In the genomic region with DNA sequence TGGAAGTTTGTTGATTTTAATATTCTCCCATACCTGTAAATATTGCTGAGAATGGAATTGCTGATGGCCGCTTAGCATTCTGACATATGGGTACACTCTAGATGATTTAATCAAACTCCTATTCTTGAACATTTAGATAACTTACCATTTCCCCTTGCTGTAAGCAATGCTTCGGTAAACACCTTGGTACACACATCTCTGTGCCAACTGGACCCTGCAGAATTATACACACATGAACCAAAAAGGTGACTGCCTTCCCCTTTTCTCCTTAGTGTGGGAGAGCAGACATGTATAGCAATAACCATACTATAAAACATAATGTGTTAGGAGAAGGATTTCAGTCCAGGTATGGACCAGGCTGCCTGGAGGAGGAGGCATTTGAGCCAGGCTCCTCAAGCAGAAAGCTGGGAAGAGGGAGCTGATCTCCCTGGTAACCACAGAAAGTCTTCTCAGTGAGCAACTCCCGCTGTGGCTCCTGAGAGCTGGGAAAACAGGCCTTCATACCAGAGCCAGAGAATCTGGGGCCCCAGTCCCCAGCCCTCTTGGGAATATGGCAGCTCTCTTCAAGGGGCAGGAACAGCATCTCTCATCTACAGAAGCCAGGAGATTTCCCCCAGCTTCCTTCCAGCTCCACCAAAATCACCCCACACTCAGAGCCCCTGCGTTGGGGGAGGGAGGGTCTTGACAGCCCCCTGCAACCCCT, we compare ENCODE assay signal across 9 cellular contexts. TPM values are rescaled to one million over a fixed set of nuclear protein-coding genes. Genes with fewer than 3 reads are reported as not detected.
DNase-seq lines count a peak whose midpoint lies in the region; ATAC-seq and TF ChIP-seq lines count a peak whose summit lies in the region.
"Had no signal": no experiment of that assay in that cellular context is flagged by ENCODE, and none has a peak within 500 bp of the region (broad histone marks: within the 10 kb centered on the region; RNA-seq: fewer than 3 reads in every experiment).

No MANE protein-coding gene starts in this region.

- H3K27me3 ChIP-seq in MG63 (no peaks in the 10 kb centered on the region), mucosa of rectum (ENCODE audit: control insufficient read depth in 2 of 2, insufficient read depth in 2 of 2, low read length in 2 of 2) (no peaks in the 10 kb centered on the region), upper lobe of right lung (no peaks in the 10 kb centered on the region)

- H2AFZ ChIP-seq in OCI-LY7 (ENCODE audit: low read length) = no peak overlapping the region

- peaks cover 0 to 8% of the 10 kb centered on the region in 2 donors for H3K4me1 ChIP-seq in mucosa of rectum (ENCODE audit: control insufficient read depth in 2 of 2, insufficient read depth in 2 of 2, low read length in 2 of 2)
- peaks cover 37% of the 10 kb centered on the region for H3K4me1 ChIP-seq in upper lobe of right lung
- no peaks in the 10 kb centered on the region for H3K4me1 ChIP-seq in OCI-LY7 (ENCODE audit: insufficient read depth, low read length, poor library complexity, severe bottlenecking)

- peaks cover 27% of the 10 kb centered on the region for H3K4me1 Mint-ChIP-seq in stimulated activated effector memory CD8-positive, alpha-beta T cell treated with anti-CD3 and anti-CD28 coated beads, Interleukin-12 subunit alpha, Interleukin-12 subunit beta, amount 100 ng/mL, for 72 hours

- no peak overlapping the region for H3K27ac Mint-ChIP-seq in stimulated activated effector memory CD8-positive, alpha-beta T cell treated with anti-CD3 and anti-CD28 coated beads, Interleukin-12 subunit alpha, Interleukin-12 subunit beta, amount 100 ng/mL, for 72 hours

- H3K36me3 Mint-ChIP-seq in stimulated activated effector memory CD8-positive, alpha-beta T cell treated with anti-CD3 and anti-CD28 coated beads, Interleukin-12 subunit alpha, Interleukin-12 subunit beta, amount 100 ng/mL, for 72 hours = no peaks in the 10 kb centered on the region

- H3K4me3 Mint-ChIP-seq in stimulated activated effector memory CD8-positive, alpha-beta T cell treated with anti-CD3 and anti-CD28 coated beads, Interleukin-12 subunit alpha, Interleukin-12 subunit beta, amount 100 ng/mL, for 72 hours = no peak overlapping the region

- CTCF ChIA-PET in OCI-LY7 (lab: Charles Lee; ENCODE audit: unreplicated experiment) = no interaction called here

- no peak overlapping the region for H3K4me2 ChIP-seq in OCI-LY7 (ENCODE audit: low read length)

- no peaks in the 10 kb centered on the region for H4K20me1 ChIP-seq in OCI-LY7 (ENCODE audit: insufficient read depth, low read length)

- no TSS peak for BruUV-seq in OCI-LY7 (replicated peaks; lab: Mats Ljungman, UMichigan)

- no peaks in the 10 kb centered on the region for H3K79me2 ChIP-seq in OCI-LY7 (ENCODE audit: insufficient read depth, low read depth, low read length)

- H3K27ac ChIP-seq in mucosa of rectum (ENCODE audit: low read depth in 2 of 2, low read length in 2 of 2) (peak overlapping the region; percentile 57 to 66), upper lobe of right lung (peak overlapping the region; percentile 82), OCI-LY7 (ENCODE audit: low read depth, low read length, poor library complexity, severe bottlenecking) (no peak overlapping the region)
- H3K27ac ChIP-seq: WERI-Rb-1 had no signal

- H3K4me3 ChIP-seq in MG63 = no peak overlapping the region
- peak overlapping the region; percentile 28 for H3K4me3 ChIP-seq in epithelial cell of proximal tubule (ENCODE audit: low read depth, low read length)
- no peak overlapping the region for H3K4me3 ChIP-seq in mucosa of rectum (ENCODE audit: low read length in 2 of 2)
- H3K4me3 ChIP-seq in upper lobe of right lung = no peak overlapping the region
- H3K4me3 ChIP-seq in OCI-LY7 (ENCODE audit: low read depth, low read length, poor library complexity, severe bottlenecking) = no peak overlapping the region

- H3K9me2 ChIP-seq in OCI-LY7 (ENCODE audit: insufficient read depth, low read length) = no peaks in the 10 kb centered on the region

- intact Hi-C loops in upper lobe of right lung (cut with DNase I) (no loop called here), OCI-LY7 (cut with micrococcal nuclease; ENCODE audit: unreplicated experiment) (no loop called here)

- TF ChIP-seq CTCF in epithelial cell of proximal tubule (conservative IDR thresholded peaks at IDR 0.05; ENCODE audit: low read depth, low read length) = no peak
- no peak for TF ChIP-seq CTCF in upper lobe of right lung (IDR thresholded peaks at IDR 0.05)
- no peak for TF ChIP-seq CTCF in OCI-LY7 (conservative IDR thresholded peaks at IDR 0.05; ENCODE audit: low read length)

- H3K9me3 ChIP-seq in MG63 (no peaks in the 10 kb centered on the region), mucosa of rectum (ENCODE audit: control insufficient read depth in 2 of 2, low read length in 2 of 2) (no peaks in the 10 kb centered on the region), upper lobe of right lung (no peaks in the 10 kb centered on the region), OCI-LY7 (ENCODE audit: low read length) (no peaks in the 10 kb centered on the region)

- H3K36me3 ChIP-seq in MG63 (no peaks in the 10 kb centered on the region), mucosa of rectum (ENCODE audit: control insufficient read depth in 2 of 2, insufficient read depth in 2 of 2, low read length in 2 of 2) (no peaks in the 10 kb centered on the region), upper lobe of right lung (no peaks in the 10 kb centered on the region), OCI-LY7 (ENCODE audit: insufficient read depth, low read length) (no peaks in the 10 kb centered on the region)
- H3K36me3 ChIP-seq: WERI-Rb-1 had no signal

- DNase-seq in MG63 (peak; percentile 56), epithelial cell of proximal tubule (ENCODE audit: low read depth) (no peak), upper lobe of right lung (no peak), OCI-LY7 (ENCODE audit: low spot score) (no peak), NCI-H1417 treated with DMSO at 0.1 percent for 48 hours (lab: John Stamatoyannopoulos, UW) (no peak)
- no peak for DNase-seq in stimulated activated effector memory CD8-positive, alpha-beta T cell treated with anti-CD3 and anti-CD28 coated beads, Interleukin-12 subunit alpha, Interleukin-12 subunit beta, amount 100 ng/mL, for 72 hours (ENCODE audit: low spot score in 2 of 2)
- DNase-seq: NCI-H1436 had no signal

- POLR2A ChIA-PET in OCI-LY7 (lab: Charles Lee) = no interaction called here

- no peak overlapping the region for H3K9ac ChIP-seq in mucosa of rectum (ENCODE audit: low read depth in 1 of 2, low read length in 2 of 2)

- peak; percentile 8 for ATAC-seq in upper lobe of right lung
- ATAC-seq in stimulated activated effector memory CD8-positive, alpha-beta T cell treated with anti-CD3 and anti-CD28 coated beads, Interleukin-12 subunit alpha, Interleukin-12 subunit beta, amount 100 ng/mL, for 72 hours = no peak

- H3K9me3 Mint-ChIP-seq in stimulated activated effector memory CD8-positive, alpha-beta T cell treated with anti-CD3 and anti-CD28 coated beads, Interleukin-12 subunit alpha, Interleukin-12 subunit beta, amount 100 ng/mL, for 72 hours = no peaks in the 10 kb centered on the region

RNA-seq across cellular contexts. Expression of a gene that starts 33.9 kb away (rescaled TPM):
- 155 and 224 TPM in 2 replicates for total RNA-seq in MG63 (2014; rRNA removed; shearing (Covaris generic); ENCODE audit: low replicate concordance)
- total RNA-seq in epithelial cell of proximal tubule = 12.6 and 20.1 TPM in 2 replicates
- total RNA-seq in upper lobe of right lung = 79.8 TPM
- not detected in 2 replicates for total RNA-seq in OCI-LY7 (2014; rRNA removed; shearing (Covaris generic))
- total RNA-seq in OCI-LY7 (2022) = not detected in 2 replicates

Comparison
In these comparisons a context has a peak if more than half of its experiments do, and no peak if none do; other contexts are left out.
1. RNA of a gene that starts 33.9 kb away (total RNA-seq): 155 to 224 TPM in MG63, 79.8 TPM in upper lobe of right lung (single experiment) and 12.6 to 20.1 TPM in epithelial cell of proximal tubule; not detected in OCI-LY7; every median in the first group is over 10 times any median in the second.